In genomic region chr19:10899171-10899653, GRCh38 we compare ENCODE assay signal across 11 cellular contexts. TPM values are rescaled to one million over a fixed set of nuclear protein-coding genes. Genes with fewer than 3 reads are reported as not detected.
DNase-seq lines count a peak whose midpoint lies in the region; ATAC-seq and TF ChIP-seq lines count a peak whose summit lies in the region.
"Had no signal": no experiment of that assay in that cellular context is flagged by ENCODE, and none has a peak within 500 bp of the region (broad histone marks: within the 10 kb centered on the region; RNA-seq: fewer than 3 reads in every experiment).

No MANE protein-coding gene starts in this region.

- no peaks in the 10 kb centered on the region for H3K27me3 Mint-ChIP-seq in type B pancreatic cell

- no peaks in the 10 kb centered on the region for H3K27me3 ChIP-seq in right lobe of liver

- H3K4me1 Mint-ChIP-seq in type B pancreatic cell (ENCODE audit: unreplicated experiment), result peaks cover 23% of the 10 kb centered on the region
- peaks cover 18% of the 10 kb centered on the region for H3K4me1 Mint-ChIP-seq in stimulated activated effector memory CD8-positive, alpha-beta T cell treated with anti-CD3 and anti-CD28 coated beads, Interleukin-12 subunit alpha, Interleukin-12 subunit beta, amount 100 ng/mL, for 72 hours

- TF ChIP-seq POLR2A in right lobe of liver (IDR thresholded peaks at IDR 0.05), result no peak

- intact Hi-C loops in right lobe of liver (cut with DNase I) (no loop called here), sciatic nerve (cut with DNase I) (no loop called here)

- H3K36me3 ChIP-seq in right lobe of liver, result no peaks in the 10 kb centered on the region

- H3K9me3 ChIP-seq in right lobe of liver, result no peaks in the 10 kb centered on the region

- DNase-seq in NCI-H1417 (lab: John Stamatoyannopoulos, UW) (peak in 2 of 3 experiments; percentile 55 to 71), NCI-H1417 treated with DMSO at 0.1 percent for 48 hours (lab: John Stamatoyannopoulos, UW) (no peak), T47D (ENCODE audit: low read depth in 1 of 2, low spot score in 1 of 2) (peak; percentile 70 to 90), right lobe of liver (peak; percentile 85 to 91 (median 90)), type B pancreatic cell (ENCODE audit: extremely low spot score, unreplicated experiment) (no peak), sciatic nerve (ENCODE audit: low spot score) (no peak)
- DNase-seq in stimulated activated effector memory CD8-positive, alpha-beta T cell treated with anti-CD3 and anti-CD28 coated beads, Interleukin-12 subunit alpha, Interleukin-12 subunit beta, amount 100 ng/mL, for 72 hours (ENCODE audit: low spot score in 2 of 2), result no peak
- no peak for DNase-seq in stimulated activated CD8-positive, alpha-beta memory T cell treated with anti-CD3 and anti-CD28 coated beads, Interleukin-4, amount 100 ng/mL, for 48 hours
- DNase-seq: ACHN, occipital lobe, T-helper 9 cell had no signal

- H3K4me1 ChIP-seq in right lobe of liver, result peaks cover 0 to 20% (median 4%) of the 10 kb centered on the region in 4 donors

- in situ Hi-C loops in T47D (cut with HindIII; ENCODE audit: low pct_unique_long_range_greater_than_20kb, low sequenced_read_pairs), result no loop called here

- 25% methylated on average over 2 of the region's 9 CpGs for WGBS in right lobe of liver (ENCODE audit: insufficient coverage, low coverage, low lambda C conversion rate, missing lambda C conversion rate)

- ATAC-seq in right lobe of liver, result peak; percentile 91 to 98 (median 96)
- no peak for ATAC-seq in sciatic nerve
- no peak for ATAC-seq in stimulated activated effector memory CD8-positive, alpha-beta T cell treated with anti-CD3 and anti-CD28 coated beads, Interleukin-12 subunit alpha, Interleukin-12 subunit beta, amount 100 ng/mL, for 72 hours

- H3K4me3 ChIP-seq in right lobe of liver, result no peak overlapping the region

- H3K27ac Mint-ChIP-seq in type B pancreatic cell, result peak overlapping the region; percentile 88
- no peak overlapping the region for H3K27ac Mint-ChIP-seq in stimulated activated effector memory CD8-positive, alpha-beta T cell treated with anti-CD3 and anti-CD28 coated beads, Interleukin-12 subunit alpha, Interleukin-12 subunit beta, amount 100 ng/mL, for 72 hours

- H3K9me3 Mint-ChIP-seq in type B pancreatic cell, result no peaks in the 10 kb centered on the region
- no peaks in the 10 kb centered on the region for H3K9me3 Mint-ChIP-seq in stimulated activated effector memory CD8-positive, alpha-beta T cell treated with anti-CD3 and anti-CD28 coated beads, Interleukin-12 subunit alpha, Interleukin-12 subunit beta, amount 100 ng/mL, for 72 hours

- H3K4me3 Mint-ChIP-seq in type B pancreatic cell, result peak overlapping the region; percentile 45
- H3K4me3 Mint-ChIP-seq in stimulated activated effector memory CD8-positive, alpha-beta T cell treated with anti-CD3 and anti-CD28 coated beads, Interleukin-12 subunit alpha, Interleukin-12 subunit beta, amount 100 ng/mL, for 72 hours, result no peak overlapping the region

- H3K27ac ChIP-seq in right lobe of liver, result peak overlapping the region in 1 of 3 donors; percentile 49

- H3K36me3 Mint-ChIP-seq in type B pancreatic cell, result peaks cover 13% of the 10 kb centered on the region
- peaks cover 7% of the 10 kb centered on the region for H3K36me3 Mint-ChIP-seq in stimulated activated effector memory CD8-positive, alpha-beta T cell treated with anti-CD3 and anti-CD28 coated beads, Interleukin-12 subunit alpha, Interleukin-12 subunit beta, amount 100 ng/mL, for 72 hours

- TF ChIP-seq CTCF in right lobe of liver (IDR thresholded peaks at IDR 0.05), result no peak
- no peak for TF ChIP-seq CTCF in type B pancreatic cell (conservative IDR thresholded peaks at IDR 0.05)

RNA-seq across cellular contexts. Expression of gene CARM1, which starts 27.9 kb away (rescaled TPM):
- total RNA-seq in right lobe of liver (10 to 100 TPM; 13.7 to 20.5 (median 17.5) TPM), type B pancreatic cell (ENCODE audit: low replicate concordance) (81.9 and 104 TPM in 2 replicates), sciatic nerve (33.3 TPM)

RNA-seq across cellular contexts. Expression of gene YIPF2, which starts 29.2 kb away (rescaled TPM):
- total RNA-seq in right lobe of liver (10 to 100 TPM; 23.5 to 46.1 (median 31.4) TPM), type B pancreatic cell (ENCODE audit: low replicate concordance) (58.5 and 124 TPM in 2 replicates), sciatic nerve (33.1 TPM)

RNA-seq across cellular contexts. Expression of gene TIMM29, which starts 29.4 kb away (rescaled TPM):
- total RNA-seq in right lobe of liver (10 to 100 TPM; 10.2 to 15.7 (median 11.6) TPM), type B pancreatic cell (ENCODE audit: low replicate concordance) (31.8 and 33.7 TPM in 2 replicates), sciatic nerve (14.4 TPM)

RNA-seq across cellular contexts. Expression of gene C19orf38, which starts 51.0 kb away (rescaled TPM):
- 1 to 10 TPM in 5 of 6 experiments, under 1 TPM in 1; 0.58 to 2.7 (median 1.4) TPM for total RNA-seq in right lobe of liver
- 0.45 and 1.1 TPM in 2 replicates for total RNA-seq in type B pancreatic cell (ENCODE audit: low replicate concordance)
- total RNA-seq in sciatic nerve, result 2.7 TPM

Comparison
In these comparisons a context has a peak if more than half of its experiments do, and no peak if none do; other contexts are left out.
1. DNase-seq: peak in NCI-H1417 (2 of 3), T47D (2 of 2) and right lobe of liver (3 of 3); none in NCI-H1417 treated with DMSO at 0.1 percent for 48 hours (single experiment), type B pancreatic cell (single experiment), sciatic nerve (single experiment), stimulated activated effector memory CD8-positive, alpha-beta T cell treated with anti-CD3 and anti-CD28 coated beads, Interleukin-12 subunit alpha, Interleukin-12 subunit beta, amount 100 ng/mL, for 72 hours (0 of 2) and stimulated activated CD8-positive, alpha-beta memory T cell treated with anti-CD3 and anti-CD28 coated beads, Interleukin-4, amount 100 ng/mL, for 48 hours (single experiment).
2. ATAC-seq: peak in right lobe of liver (4 of 4); none in sciatic nerve (single experiment) and stimulated activated effector memory CD8-positive, alpha-beta T cell treated with anti-CD3 and anti-CD28 coated beads, Interleukin-12 subunit alpha, Interleukin-12 subunit beta, amount 100 ng/mL, for 72 hours (single experiment).